Comparison of ENCODE assay signal across 2 cellular contexts in the genomic region with DNA sequence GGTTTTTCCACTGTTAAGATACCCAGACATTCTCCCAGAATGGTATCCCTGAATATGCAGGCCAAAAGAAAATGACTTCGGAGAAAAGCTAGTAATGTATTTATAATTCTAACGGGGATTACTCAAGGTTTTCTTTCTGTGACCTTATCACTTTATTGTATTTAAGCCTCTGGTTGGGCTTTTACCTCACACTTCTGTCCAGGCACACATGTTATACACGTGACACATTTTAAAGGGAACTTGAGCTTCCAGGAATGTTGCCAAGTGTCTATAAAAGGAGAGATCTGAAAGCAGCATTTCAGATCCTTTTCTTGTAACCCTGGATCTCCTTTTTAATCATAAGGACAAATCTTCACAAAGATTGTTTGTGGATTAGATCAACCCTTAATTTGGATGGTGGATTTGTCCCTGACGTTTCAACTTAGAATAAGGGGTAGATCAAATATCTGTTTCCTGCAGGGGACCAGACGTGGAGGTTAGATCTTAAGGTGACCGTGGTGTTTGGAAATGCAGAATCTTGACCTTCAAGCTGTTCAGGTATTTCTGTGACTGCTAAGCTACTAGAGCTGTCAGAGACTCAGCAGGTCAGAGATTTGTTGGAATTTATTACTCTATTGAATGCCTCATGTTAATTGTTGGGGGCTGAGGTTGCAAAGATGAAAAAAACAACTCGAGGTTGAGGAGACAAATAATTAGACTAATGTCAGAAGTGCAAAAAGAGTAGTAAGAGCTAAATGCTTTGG.
TF ChIP-seq lines count a peak whose summit lies in the region.

No MANE protein-coding gene starts in this region.

TF ChIP-seq in SK-N-SH, 30 proteins besides CTCF, POLR2A, EP300 and RAD21 (continued from another document):
- TF ChIP-seq, protein P1, sequence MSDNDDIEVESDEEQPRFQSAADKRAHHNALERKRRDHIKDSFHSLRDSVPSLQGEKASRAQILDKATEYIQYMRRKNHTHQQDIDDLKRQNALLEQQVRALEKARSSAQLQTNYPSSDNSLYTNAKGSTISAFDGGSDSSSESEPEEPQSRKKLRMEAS (IDR thresholded peaks at IDR 0.05; ENCODE audit: low read depth): peak; percentile 93
- peak; percentile 22; the same call in 1 of the 2 replicates for TF ChIP-seq TCF12 (IDR thresholded peaks at IDR 0.05)
- TF ChIP-seq, protein P2, sequence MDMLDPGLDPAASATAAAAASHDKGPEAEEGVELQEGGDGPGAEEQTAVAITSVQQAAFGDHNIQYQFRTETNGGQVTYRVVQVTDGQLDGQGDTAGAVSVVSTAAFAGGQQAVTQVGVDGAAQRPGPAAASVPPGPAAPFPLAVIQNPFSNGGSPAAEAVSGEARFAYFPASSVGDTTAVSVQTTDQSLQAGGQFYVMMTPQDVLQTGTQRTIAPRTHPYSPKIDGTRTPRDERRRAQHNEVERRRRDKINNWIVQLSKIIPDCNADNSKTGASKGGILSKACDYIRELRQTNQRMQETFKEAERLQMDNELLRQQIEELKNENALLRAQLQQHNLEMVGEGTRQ (IDR thresholded peaks at IDR 0.05; ENCODE audit: borderline replicate concordance, low read depth, low read length): no peak

TF ChIP-seq in SK-N-SH treated with all-trans-retinoic acid at 6 μM for 48 hours, 23 proteins besides CTCF, POLR2A, EP300 and RAD21 (continued from another document):
- TF ChIP-seq ZFP30 (CRISPR knock-in tag; IDR thresholded peaks at IDR 0.05) (no peak), ZNF8 (CRISPR knock-in tag; IDR thresholded peaks at IDR 0.05) (no peak), BACH2 (CRISPR knock-in tag; IDR thresholded peaks at IDR 0.05; ENCODE audit: borderline replicate concordance) (no peak)
